ENCODE assay signal across 2 cellular contexts in the genomic region with DNA sequence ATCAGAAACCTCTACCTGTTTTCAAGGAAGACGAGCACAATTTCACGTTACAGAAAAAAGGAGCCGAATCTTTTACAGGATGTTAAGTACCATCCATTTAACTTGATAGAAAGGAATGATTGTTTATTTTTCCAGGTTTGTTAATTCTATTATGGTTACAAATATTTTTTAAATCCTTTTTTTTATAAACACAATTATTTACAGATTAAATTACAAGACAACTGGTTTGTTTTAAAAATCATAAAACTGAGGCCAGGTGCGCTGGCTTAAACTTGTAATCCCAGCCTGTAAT.
A peak's percentile ranks its signal among the peaks of the same experiment; 100 is the strongest.
TF ChIP-seq lines count a peak whose summit lies in the region.

No MANE protein-coding gene starts in this region.

TF ChIP-seq in HEK293, 187 proteins besides CTCF, POLR2A, EP300 and RAD21:
- TF ChIP-seq ZNF558 (tag by site-specific recombination; IDR thresholded peaks at IDR 0.05): 0 out of 2 replicates have a peak, but pooled peaks have one; percentile 5
- TF ChIP-seq, protein P1, sequence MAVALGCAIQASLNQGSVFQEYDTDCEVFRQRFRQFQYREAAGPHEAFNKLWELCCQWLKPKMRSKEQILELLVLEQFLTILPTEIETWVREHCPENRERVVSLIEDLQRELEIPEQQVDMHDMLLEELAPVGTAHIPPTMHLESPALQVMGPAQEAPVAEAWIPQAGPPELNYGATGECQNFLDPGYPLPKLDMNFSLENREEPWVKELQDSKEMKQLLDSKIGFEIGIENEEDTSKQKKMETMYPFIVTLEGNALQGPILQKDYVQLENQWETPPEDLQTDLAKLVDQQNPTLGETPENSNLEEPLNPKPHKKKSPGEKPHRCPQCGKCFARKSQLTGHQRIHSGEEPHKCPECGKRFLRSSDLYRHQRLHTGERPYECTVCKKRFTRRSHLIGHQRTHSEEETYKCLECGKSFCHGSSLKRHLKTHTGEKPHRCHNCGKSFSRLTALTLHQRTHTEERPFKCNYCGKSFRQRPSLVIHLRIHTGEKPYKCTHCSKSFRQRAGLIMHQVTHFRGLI (tag by site-specific recombination; IDR thresholded peaks at IDR 0.05): 0 out of 2 replicates have a peak, but pooled peaks have one; percentile 5
- TF ChIP-seq ZNF366 (tag by site-specific recombination; conservative IDR thresholded peaks at IDR 0.05): peak; percentile 39; the same call in 1 of the 2 replicates
- TF ChIP-seq ZNF596 (tag by site-specific recombination; IDR thresholded peaks at IDR 0.05): no peak

TF ChIP-seq in GM12878, 131 proteins besides CTCF, POLR2A, EP300 and RAD21:
- TF ChIP-seq IKZF2 (IDR thresholded peaks at IDR 0.05) (0 out of 4 replicates have a peak, but pooled peaks of 1 of the 2 experiments have one; percentile 8), RCOR1 (conservative IDR thresholded peaks at IDR 0.05; ENCODE audit: low read depth, low read length) (0 out of 2 replicates have a peak, but pooled peaks have one; percentile 11)
- TF ChIP-seq, protein P2, sequence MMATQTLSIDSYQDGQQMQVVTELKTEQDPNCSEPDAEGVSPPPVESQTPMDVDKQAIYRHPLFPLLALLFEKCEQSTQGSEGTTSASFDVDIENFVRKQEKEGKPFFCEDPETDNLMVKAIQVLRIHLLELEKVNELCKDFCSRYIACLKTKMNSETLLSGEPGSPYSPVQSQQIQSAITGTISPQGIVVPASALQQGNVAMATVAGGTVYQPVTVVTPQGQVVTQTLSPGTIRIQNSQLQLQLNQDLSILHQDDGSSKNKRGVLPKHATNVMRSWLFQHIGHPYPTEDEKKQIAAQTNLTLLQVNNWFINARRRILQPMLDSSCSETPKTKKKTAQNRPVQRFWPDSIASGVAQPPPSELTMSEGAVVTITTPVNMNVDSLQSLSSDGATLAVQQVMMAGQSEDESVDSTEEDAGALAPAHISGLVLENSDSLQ (IDR thresholded peaks at IDR 0.05): no peak
TF ChIP-seq in GM12878: peak in this region for 2.
